Comparison of ENCODE assay signal across 25 cellular contexts in the genomic region with DNA sequence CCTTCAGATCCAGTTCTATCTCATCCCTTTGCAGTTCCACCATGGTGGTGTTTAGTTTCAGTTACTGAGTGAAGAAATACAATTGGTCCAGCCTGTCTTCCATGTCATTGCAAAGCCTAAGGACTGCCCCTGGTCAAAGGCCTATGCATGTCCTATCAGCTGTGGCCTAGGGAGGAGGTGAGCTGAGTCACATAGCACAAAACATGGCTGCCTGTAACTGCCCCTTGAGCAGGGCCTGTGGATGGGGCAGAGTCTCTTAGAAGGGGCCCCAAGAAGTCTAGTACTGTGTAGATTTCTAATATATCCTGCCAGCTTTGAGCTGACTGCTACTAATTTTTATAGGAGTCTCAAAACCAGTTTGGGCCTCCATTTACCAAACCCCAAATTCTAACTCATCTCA.
DNase-seq lines count a peak whose midpoint lies in the region; ATAC-seq, FAIRE-seq and TF ChIP-seq lines count a peak whose summit lies in the region.
"Had no signal": no experiment of that assay in that cellular context is flagged by ENCODE, and none has a peak within 500 bp of the region (broad histone marks: within the 10 kb centered on the region; RNA-seq: fewer than 3 reads in every experiment).

No MANE protein-coding gene starts in this region.

- no peak for TF ChIP-seq CTCF in DND-41 (IDR thresholded peaks at IDR 0.05; ENCODE audit: borderline replicate concordance, extremely low read depth, low read length, poor library complexity, severe bottlenecking)
- no peak for TF ChIP-seq CTCF in IMR-90 (conservative IDR thresholded peaks at IDR 0.05; ENCODE audit: low read depth, low read length)
- TF ChIP-seq CTCF in GM12878 (IDR thresholded peaks at IDR 0.05 in 2 of 3, conservative IDR thresholded peaks at IDR 0.05 in 1 of 3; ENCODE audit: control insufficient read depth in 2 of 3, extremely low read depth in 1 of 3, insufficient read depth in 1 of 3, low read depth in 3 of 3, low read length in 3 of 3), result no peak
- no peak for TF ChIP-seq CTCF in neural progenitor cell (IDR thresholded peaks at IDR 0.05)
- no peak for TF ChIP-seq CTCF in glutamatergic neuron (IDR thresholded peaks at IDR 0.05; ENCODE audit: partially characterized antibody, unreplicated experiment)

- no peak overlapping the region for H3K27ac Mint-ChIP-seq in neural progenitor cell
- H3K27ac Mint-ChIP-seq in glutamatergic neuron (ENCODE audit: unreplicated experiment), result no peak overlapping the region
- H3K27ac Mint-ChIP-seq: CD4-positive, CD25-positive, alpha-beta regulatory T cell; CD8-positive, alpha-beta memory T cell; HFFc6 had no signal

- H3K27me3 Mint-ChIP-seq in neural progenitor cell (ENCODE audit: insufficient read depth, low read depth), result no peaks in the 10 kb centered on the region
- H3K27me3 Mint-ChIP-seq in glutamatergic neuron (ENCODE audit: unreplicated experiment), result peaks cover 4% of the 10 kb centered on the region
- H3K27me3 Mint-ChIP-seq: CD4-positive, CD25-positive, alpha-beta regulatory T cell; CD8-positive, alpha-beta memory T cell had no signal

- H3K27ac ChIP-seq in DND-41 (ENCODE audit: low read length) (no peak overlapping the region), IMR-90 (ENCODE audit: insufficient read depth, low read length) (no peak overlapping the region), GM12878 (ENCODE audit: control insufficient read depth, insufficient read depth) (no peak overlapping the region), neural progenitor cell (no peak overlapping the region)
- H3K27ac ChIP-seq: KMS-11 had no signal

- no peak overlapping the region for H2AK9ac ChIP-seq in IMR-90 (replicated peaks; ENCODE audit: low read depth, low read length, poor library complexity)

- CTCF ChIA-PET in IMR-90 (lab: Yijun Ruan, JAX), result interaction anchor here (0.6 kb wide), 1 partner anchor 11 kb away, joined by 3 read pairs; no protein-coding TSS in a partner anchor
- CTCF ChIA-PET in GM12878 (lab: Yijun Ruan, JAX), result interaction anchor here (1.3 kb wide), 1 partner anchor 40 kb away, joined by 3 read pairs; no protein-coding TSS in a partner anchor

- H3K36me3 ChIP-seq in DND-41 (ENCODE audit: insufficient read depth, low read length), result no peaks in the 10 kb centered on the region
- no peaks in the 10 kb centered on the region for H3K36me3 ChIP-seq in IMR-90 (ENCODE audit: control insufficient read depth, insufficient read depth, low read length)
- no peaks in the 10 kb centered on the region for H3K36me3 ChIP-seq in GM12878 (ENCODE audit: control insufficient read depth in 2 of 2, insufficient read depth in 2 of 2, low read length in 1 of 2)
- no peaks in the 10 kb centered on the region for H3K36me3 ChIP-seq in neural progenitor cell
- H3K36me3 ChIP-seq: BE2C had no signal

- H3K4me1 Mint-ChIP-seq in neural progenitor cell, result no peaks in the 10 kb centered on the region
- H3K4me1 Mint-ChIP-seq in glutamatergic neuron (ENCODE audit: low read depth, unreplicated experiment), result no peaks in the 10 kb centered on the region

- in situ Hi-C loops in IMR-90 (cut with MboI; ENCODE audit: low sequenced_read_pairs) (no loop called here), GM12878 (cut with MboI) (no loop called here), G401 (cut with HindIII; ENCODE audit: low sequenced_read_pairs) (no loop called here)

- TF ChIP-seq POLR2A in IMR-90 (IDR thresholded peaks at IDR 0.05; ENCODE audit: low read depth, low read length) (no peak), GM12878 (IDR thresholded peaks at IDR 0.05; ENCODE audit: low read depth, low read length) (no peak)

- FAIRE-seq in GM12878 (lab: Jason Lieb, UNC), result no peak
- FAIRE-seq: A204.1, GM12891, GM19239, HepG2 had no signal

- H2BK20ac ChIP-seq in IMR-90 (ENCODE audit: low read depth, low read length), result no peak overlapping the region

- H3K36me3 Mint-ChIP-seq in neural progenitor cell, result no peaks in the 10 kb centered on the region
- no peaks in the 10 kb centered on the region for H3K36me3 Mint-ChIP-seq in glutamatergic neuron (ENCODE audit: unreplicated experiment)
- H3K36me3 Mint-ChIP-seq: CD4-positive, CD25-positive, alpha-beta regulatory T cell had no signal

- H4K8ac ChIP-seq in IMR-90 (ENCODE audit: low read depth in 2 of 2, low read length in 2 of 2), result no peak overlapping the region

- no peak overlapping the region for H3K4me3 ChIP-seq in DND-41 (ENCODE audit: low read depth in 1 of 2, low read length in 2 of 2)
- no peak overlapping the region for H3K4me3 ChIP-seq in IMR-90 (ENCODE audit: insufficient read depth, low read depth, low read length)
- no peak overlapping the region for H3K4me3 ChIP-seq in GM12878
- no peak overlapping the region for H3K4me3 ChIP-seq in neural progenitor cell

- no peak for TF ChIP-seq RAD21 in IMR-90 (IDR thresholded peaks at IDR 0.05; ENCODE audit: low read length)
- no peak for TF ChIP-seq RAD21 in GM12878 (IDR thresholded peaks at IDR 0.05; ENCODE audit: insufficient read depth, low read depth, low read length)

- H3K9me3 ChIP-seq in DND-41 (ENCODE audit: insufficient read depth, low read length, severe bottlenecking) (no peaks in the 10 kb centered on the region), IMR-90 (ENCODE audit: control insufficient read depth, insufficient read depth, low read length) (no peaks in the 10 kb centered on the region), GM12878 (replicated peaks; ENCODE audit: control insufficient read depth, insufficient read depth, low read length) (no peaks in the 10 kb centered on the region), neural progenitor cell (ENCODE audit: low read depth) (no peaks in the 10 kb centered on the region)
- H3K9me3 ChIP-seq: BE2C had no signal

- no peaks in the 10 kb centered on the region for H3K79me2 ChIP-seq in DND-41 (ENCODE audit: insufficient read depth, low read length)
- no peaks in the 10 kb centered on the region for H3K79me2 ChIP-seq in GM12878 (ENCODE audit: control insufficient read depth, insufficient read depth, low read length)
- no peaks in the 10 kb centered on the region for H3K79me2 ChIP-seq in neural progenitor cell (ENCODE audit: low read depth)

- no peak overlapping the region for H2BK15ac ChIP-seq in IMR-90 (ENCODE audit: low read depth, low read length)

- H2BK120ac ChIP-seq in IMR-90 (ENCODE audit: low read depth, low read length), result no peak overlapping the region

- H3K9me3 Mint-ChIP-seq in neural progenitor cell (no peaks in the 10 kb centered on the region), glutamatergic neuron (ENCODE audit: unreplicated experiment) (no peaks in the 10 kb centered on the region)
- H3K9me3 Mint-ChIP-seq: HFFc6 had no signal

- no peak for TF ChIP-seq EP300 in GM12878 (IDR thresholded peaks at IDR 0.05; ENCODE audit: borderline replicate concordance in 1 of 2, control insufficient read depth in 1 of 2, low read depth in 2 of 2, low read length in 2 of 2)

- intact Hi-C loops in IMR-90 (cut with micrococcal nuclease), result no loop called here
- intact Hi-C loops in GM12878 (cut with micrococcal nuclease; ENCODE audit: unreplicated experiment), result no loop called here

- dilution Hi-C loops in IMR-90 (cut with HindIII; ENCODE audit: low sequenced_read_pairs, unreplicated experiment), result no loop called here

- ATAC-seq in DND-41 (ENCODE audit: insufficient read depth, low read depth), result no peak
- ATAC-seq in IMR-90 (ENCODE audit: low read depth), result no peak
- ATAC-seq in GM12878, result peak; percentile 37; the same call in 2 of the 3 replicates
- no peak for ATAC-seq in GM21367 (IDR thresholded peaks at IDR 0.05; ENCODE audit: unreplicated experiment)
- ATAC-seq in GM19455 (IDR thresholded peaks at IDR 0.05; ENCODE audit: unreplicated experiment), result no peak
- ATAC-seq: HCT116, HepG2 had no signal

- H3K4me1 ChIP-seq in DND-41 (ENCODE audit: insufficient read depth, low read length) (no peaks in the 10 kb centered on the region), IMR-90 (ENCODE audit: control insufficient read depth, insufficient read depth, low read length) (no peaks in the 10 kb centered on the region), GM12878 (ENCODE audit: control insufficient read depth, insufficient read depth, low read length) (no peaks in the 10 kb centered on the region), neural progenitor cell (no peaks in the 10 kb centered on the region)
- H3K4me1 ChIP-seq: BE2C had no signal

- H3K18ac ChIP-seq in IMR-90 (ENCODE audit: low read depth, low read length), result no peak overlapping the region

- BruUV-seq in IMR-90 (replicated peaks; lab: Mats Ljungman, UMichigan) (no TSS peak), GM12878 (replicated peaks; lab: Mats Ljungman, UMichigan) (no TSS peak)

- H4K5ac ChIP-seq in IMR-90 (ENCODE audit: low read depth, low read length), result no peak overlapping the region

- H3K27me3 ChIP-seq in DND-41 (ENCODE audit: insufficient read depth, low read length, poor library complexity) (no peaks in the 10 kb centered on the region), IMR-90 (ENCODE audit: control insufficient read depth, insufficient read depth, low read length) (peaks cover 7% of the 10 kb centered on the region; the same call in 1 of the 2 replicates), GM12878 (replicated peaks in 1 of 2; ENCODE audit: control insufficient read depth in 2 of 2, insufficient read depth in 2 of 2, low read length in 1 of 2) (no peaks in the 10 kb centered on the region), neural progenitor cell (no peaks in the 10 kb centered on the region)
- H3K27me3 ChIP-seq: BE2C had no signal

- SMC1A ChIA-PET in GM12878 (lab: Charles Lee; ENCODE audit: uncharacterized antibody, unreplicated experiment), result interaction anchor here (0.8 to 2.7 kb wide), 11 partner anchors 15 to 258 kb away, joined by 3 to 10 read pairs (median 5); no protein-coding TSS in a partner anchor

- H3K4me3 Mint-ChIP-seq in neural progenitor cell, result no peak overlapping the region
- H3K4me3 Mint-ChIP-seq in glutamatergic neuron (ENCODE audit: unreplicated experiment), result no peak overlapping the region
- H3K4me3 Mint-ChIP-seq: CD4-positive, CD25-positive, alpha-beta regulatory T cell; CD8-positive, alpha-beta memory T cell; HFFc6 had no signal

- no peak overlapping the region for H4K91ac ChIP-seq in IMR-90 (ENCODE audit: insufficient read depth, low read depth, low read length)

- H2BK5ac ChIP-seq in IMR-90 (ENCODE audit: low read depth, low read length, poor library complexity, severe bottlenecking), result no peak overlapping the region

- H3K79me1 ChIP-seq in IMR-90 (ENCODE audit: low read depth in 1 of 2, low read length in 2 of 2), result no peaks in the 10 kb centered on the region

- no peaks in the 10 kb centered on the region for H3K9me1 ChIP-seq in IMR-90 (ENCODE audit: insufficient read depth, low read length)

- no peak overlapping the region for H3K4ac ChIP-seq in IMR-90 (ENCODE audit: low read depth, low read length)

- RAD21 ChIA-PET in GM12878 (lab: Charles Lee; ENCODE audit: unreplicated experiment), result no interaction called here

- POLR2A ChIA-PET in IMR-90 (lab: Charles Lee; ENCODE audit: unreplicated experiment), result no interaction called here
- POLR2A ChIA-PET in GM12878 (lab: Charles Lee), result interaction anchor here (0.7 kb wide), 1 partner anchor 226 kb away, joined by 3 read pairs; no protein-coding TSS in a partner anchor

- H2AFZ ChIP-seq in DND-41 (ENCODE audit: low read depth, low read length), result peak overlapping the region; percentile 51
- H2AFZ ChIP-seq in IMR-90 (replicated peaks; ENCODE audit: low read length, poor library complexity), result peak overlapping the region; percentile 37
- no peak overlapping the region for H2AFZ ChIP-seq in GM12878 (ENCODE audit: control insufficient read depth, low read depth, low read length)
- peak overlapping the region; percentile 57 for H2AFZ ChIP-seq in neural progenitor cell (replicated peaks)

- H3K4me2 ChIP-seq in DND-41 (ENCODE audit: insufficient read depth, low read length), result no peak overlapping the region
- H3K4me2 ChIP-seq in IMR-90 (ENCODE audit: low read depth, low read length), result no peak overlapping the region
- no peak overlapping the region for H3K4me2 ChIP-seq in GM12878 (ENCODE audit: control insufficient read depth, insufficient read depth)
- H3K4me2 ChIP-seq in neural progenitor cell, result no peak overlapping the region
- H3K4me2 ChIP-seq: KMS-11 had no signal

- H3F3A ChIP-seq in neural progenitor cell (ENCODE audit: low read depth), result no peaks in the 10 kb centered on the region

- no peak overlapping the region for H3K23ac ChIP-seq in IMR-90 (ENCODE audit: low read depth, low read length)

- H4K20me1 ChIP-seq in DND-41 (ENCODE audit: insufficient read depth, low read length) (no peaks in the 10 kb centered on the region), IMR-90 (ENCODE audit: insufficient read depth, low read length) (no peaks in the 10 kb centered on the region), GM12878 (ENCODE audit: control insufficient read depth, insufficient read depth) (no peaks in the 10 kb centered on the region), neural progenitor cell (ENCODE audit: low read depth) (no peaks in the 10 kb centered on the region)

- no peak overlapping the region for H2AK5ac ChIP-seq in IMR-90 (ENCODE audit: low read depth, low read length)

- H3K9ac ChIP-seq in DND-41 (ENCODE audit: low read depth, low read length) (no peak overlapping the region), IMR-90 (ENCODE audit: low read depth, low read length) (no peak overlapping the region), GM12878 (ENCODE audit: control insufficient read depth, insufficient read depth, low read length) (no peak overlapping the region), neural progenitor cell (no peak overlapping the region)
- H3K9ac ChIP-seq: KMS-11 had no signal

- H3K56ac ChIP-seq in IMR-90 (ENCODE audit: extremely low read depth, insufficient read depth, low read length), result no peak overlapping the region

- DNase-seq in DND-41, result no peak
- no peak for DNase-seq in IMR-90
- DNase-seq in GM12878 (ENCODE audit: low read depth, low spot score), result no peak
- no peak for DNase-seq in neural progenitor cell (ENCODE audit: low spot score)
- DNase-seq in glutamatergic neuron, result no peak
- no peak for DNase-seq in G401 (ENCODE audit: low spot score)
- DNase-seq: ACHN; BE2C; C1 segment of cervical spinal cord; CD4-positive, CD25-positive, alpha-beta regulatory T cell; CD8-positive, alpha-beta memory T cell; COR-L47; DMS 273 treated with DMSO at 0.1 percent for 48 hours; DMS79; GOT3; H7; HFFc6 had no signal

- no peak overlapping the region for H3K14ac ChIP-seq in IMR-90 (replicated peaks; ENCODE audit: low read depth, low read length)
